15 cellular contexts compared by ENCODE assay signal in genomic region chr2:49619804-49620203, GRCh38.
A peak's percentile ranks its signal among the peaks of the same experiment; 100 is the strongest.
DNase-seq lines count a peak whose midpoint lies in the region; ATAC-seq and TF ChIP-seq lines count a peak whose summit lies in the region.
"Had no signal": no experiment of that assay in that cellular context is flagged by ENCODE, and none has a peak within 500 bp of the region (broad histone marks: within the 10 kb centered on the region; RNA-seq: fewer than 3 reads in every experiment).

No MANE protein-coding gene starts in this region.

- TF ChIP-seq CTCF in MM.1S (IDR thresholded peaks at IDR 0.05; ENCODE audit: low read length) (peak; percentile 17; the same call in 1 of the 2 replicates), chondrocyte (IDR thresholded peaks at IDR 0.05) (peak; percentile 49)

- no peaks in the 10 kb centered on the region for H3K36me3 Mint-ChIP-seq in chondrocyte (ENCODE audit: low read depth)

- H3K4me1 ChIP-seq in MM.1S (ENCODE audit: low read length) (no peaks in the 10 kb centered on the region; the same call in 1 of the 2 replicates), Karpas-422 (ENCODE audit: low read length) (no peaks in the 10 kb centered on the region)

- no peaks in the 10 kb centered on the region for H3K79me2 ChIP-seq in MM.1S (ENCODE audit: low read length)
- no peaks in the 10 kb centered on the region for H3K79me2 ChIP-seq in Karpas-422 (ENCODE audit: low read length)

- H3K9ac ChIP-seq in MM.1S (ENCODE audit: low read length) (no peak overlapping the region), Karpas-422 (ENCODE audit: low read length) (no peak overlapping the region)
- H3K9ac ChIP-seq: GM23248 had no signal

- no peaks in the 10 kb centered on the region for H3K27me3 ChIP-seq in MM.1S (replicated peaks; ENCODE audit: insufficient read depth, low read length)
- no peaks in the 10 kb centered on the region for H3K27me3 ChIP-seq in Karpas-422 (ENCODE audit: low read length)

- H3K4me1 Mint-ChIP-seq in chondrocyte (ENCODE audit: low read depth): no peaks in the 10 kb centered on the region

- H3K27ac Mint-ChIP-seq in chondrocyte (ENCODE audit: unreplicated experiment): no peak overlapping the region
- H3K27ac Mint-ChIP-seq: activated T-helper 2 cell treated with anti-CD3 and anti-CD28 coated beads, Interferon-gamma antibody, Interleukin-2, Interleukin-4, amounts not matched to agents 10 μg/mL and 5 μg/mL and 100 μg/mL, durations not matched to agents 14 hours and 24 hours and 36 hours; nephron had no signal

- H3K4me3 Mint-ChIP-seq in chondrocyte (ENCODE audit: unreplicated experiment): no peak overlapping the region
- H3K4me3 Mint-ChIP-seq: nephron had no signal

- H2AFZ ChIP-seq in MM.1S (ENCODE audit: low read length) (no peak overlapping the region), Karpas-422 (ENCODE audit: low read length) (no peak overlapping the region)
- H2AFZ ChIP-seq: GM23248 had no signal

- H3K4me3 ChIP-seq in MM.1S (ENCODE audit: low read length) (no peak overlapping the region), Karpas-422 (ENCODE audit: low read length) (no peak overlapping the region)
- H3K4me3 ChIP-seq: GM23248 had no signal

- H3K9me3 ChIP-seq in MM.1S (replicated peaks; ENCODE audit: insufficient read depth, low read length) (no peaks in the 10 kb centered on the region), Karpas-422 (ENCODE audit: low read length) (no peaks in the 10 kb centered on the region)

- H4K20me1 ChIP-seq in MM.1S (ENCODE audit: insufficient read depth, low read length): no peaks in the 10 kb centered on the region
- no peaks in the 10 kb centered on the region for H4K20me1 ChIP-seq in Karpas-422 (ENCODE audit: insufficient read depth, low read depth, low read length)

- DNase-seq in SIG-M5 treated with dmso at 0.1 percent for 504 hours (lab: John Stamatoyannopoulos, UW; ENCODE audit: unreplicated experiment) (peak; percentile 11), SIG-M5 (lab: John Stamatoyannopoulos, UW) (no peak), MM.1S (no peak), chondrocyte (ENCODE audit: low spot score) (no peak), pons (ENCODE audit: low spot score) (peak; percentile 15), Karpas-422 (no peak)
- no peak for DNase-seq in effector CD8-positive, alpha-beta T cell (lab: John Stamatoyannopoulos, UW)
- DNase-seq: activated CD4-positive, alpha-beta T cell treated with anti-CD3 and anti-CD28 coated beads, Interleukin-2, amount 50 U/mL, for 4 hours; effector CD4-positive, alpha-beta T cell; GDM1; GM23248; NCI-H1436 had no signal

- H3F3A ChIP-seq in MM.1S (ENCODE audit: insufficient read depth, low read length): no peaks in the 10 kb centered on the region

- ATAC-seq in HG03025 (IDR thresholded peaks at IDR 0.05; ENCODE audit: low FRiP score, unreplicated experiment): no peak

- H3K9me3 Mint-ChIP-seq in chondrocyte (ENCODE audit: low read depth): no peaks in the 10 kb centered on the region
- H3K9me3 Mint-ChIP-seq: activated T-helper 2 cell treated with anti-CD3 and anti-CD28 coated beads, Interferon-gamma antibody, Interleukin-2, Interleukin-4, amounts not matched to agents 10 μg/mL and 5 μg/mL and 100 μg/mL, durations not matched to agents 14 hours and 24 hours and 36 hours; nephron had no signal

- H3K4me2 ChIP-seq in MM.1S (ENCODE audit: low read depth, low read length) (no peak overlapping the region), Karpas-422 (ENCODE audit: low read depth, low read length, poor library complexity, severe bottlenecking) (no peak overlapping the region)

- peaks cover 4% of the 10 kb centered on the region for H3K27me3 Mint-ChIP-seq in chondrocyte (ENCODE audit: low read depth)

- H3K9me2 ChIP-seq in MM.1S (replicated peaks; ENCODE audit: insufficient read depth, low read length): no peaks in the 10 kb centered on the region
- no peaks in the 10 kb centered on the region for H3K9me2 ChIP-seq in Karpas-422 (replicated peaks; ENCODE audit: insufficient read depth, low read length)

- H3K36me3 ChIP-seq in MM.1S (replicated peaks; ENCODE audit: insufficient read depth, low read length): no peaks in the 10 kb centered on the region
- H3K36me3 ChIP-seq in Karpas-422 (ENCODE audit: insufficient read depth, low read length): no peaks in the 10 kb centered on the region

- H3K27ac ChIP-seq in MM.1S (ENCODE audit: low read length) (no peak overlapping the region), Karpas-422 (ENCODE audit: low read length) (no peak overlapping the region)
- H3K27ac ChIP-seq: GM23248 had no signal

Comparison
In these comparisons a context has a peak if more than half of its experiments do, and no peak if none do; other contexts are left out.
1. DNase-seq: peak in SIG-M5 treated with dmso at 0.1 percent for 504 hours (single experiment) and pons (single experiment); none in SIG-M5 (single experiment), MM.1S (single experiment), chondrocyte (single experiment), effector CD8-positive, alpha-beta T cell (single experiment) and Karpas-422 (single experiment).